Comparison of ENCODE assay signal across 9 cellular contexts in the genomic region with DNA sequence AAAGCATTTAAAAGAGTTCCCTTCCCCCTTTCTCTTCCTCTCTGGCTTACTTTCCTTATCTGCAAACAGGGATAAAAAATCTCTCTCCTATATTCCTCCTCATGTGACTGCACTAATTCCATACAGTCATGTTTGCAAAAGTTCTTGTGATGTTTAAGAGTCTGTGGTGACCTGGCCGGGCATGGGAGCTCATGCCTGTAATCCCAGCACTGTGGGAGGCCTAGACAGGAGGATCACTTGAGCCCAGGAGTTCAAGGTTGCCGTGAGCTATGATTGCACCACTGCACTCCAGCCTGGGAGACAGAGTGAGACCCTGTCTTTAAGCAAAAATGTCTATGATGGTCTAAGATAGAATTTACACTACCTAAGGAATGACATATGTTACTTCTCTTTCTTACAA. TPM values are rescaled to one million over a fixed set of nuclear protein-coding genes. Genes with fewer than 3 reads are reported as not detected.
"Had no signal": no experiment of that assay in that cellular context is flagged by ENCODE, and none has a peak within 500 bp of the region (broad histone marks: within the 10 kb centered on the region; RNA-seq: fewer than 3 reads in every experiment).

No MANE protein-coding gene starts in this region.

- H3K27ac ChIP-seq: GM23248 had no signal

- H3K36me3 ChIP-seq: HAP-1 had no signal

- H2AFZ ChIP-seq: GM23248, GM23338 had no signal

- ATAC-seq: GM23338, HCT116 had no signal

- DNase-seq: GM23248, GOT3, H7, H9, HCEC 1CT, HFFc6 had no signal

- H3K4me2 ChIP-seq: GM23338 had no signal

- H3K9me3 ChIP-seq: HAP-1 had no signal

- H3K9ac ChIP-seq: GM23248 had no signal

- H3K4me3 ChIP-seq: GM23248, GM23338, HAP-1 had no signal

- H3K4me1 ChIP-seq: HAP-1 had no signal

RNA-seq across cellular contexts. Expression of a gene that starts 19.6 kb away (rescaled TPM):
- total RNA-seq: H9 had no signal
